In the genomic region with DNA sequence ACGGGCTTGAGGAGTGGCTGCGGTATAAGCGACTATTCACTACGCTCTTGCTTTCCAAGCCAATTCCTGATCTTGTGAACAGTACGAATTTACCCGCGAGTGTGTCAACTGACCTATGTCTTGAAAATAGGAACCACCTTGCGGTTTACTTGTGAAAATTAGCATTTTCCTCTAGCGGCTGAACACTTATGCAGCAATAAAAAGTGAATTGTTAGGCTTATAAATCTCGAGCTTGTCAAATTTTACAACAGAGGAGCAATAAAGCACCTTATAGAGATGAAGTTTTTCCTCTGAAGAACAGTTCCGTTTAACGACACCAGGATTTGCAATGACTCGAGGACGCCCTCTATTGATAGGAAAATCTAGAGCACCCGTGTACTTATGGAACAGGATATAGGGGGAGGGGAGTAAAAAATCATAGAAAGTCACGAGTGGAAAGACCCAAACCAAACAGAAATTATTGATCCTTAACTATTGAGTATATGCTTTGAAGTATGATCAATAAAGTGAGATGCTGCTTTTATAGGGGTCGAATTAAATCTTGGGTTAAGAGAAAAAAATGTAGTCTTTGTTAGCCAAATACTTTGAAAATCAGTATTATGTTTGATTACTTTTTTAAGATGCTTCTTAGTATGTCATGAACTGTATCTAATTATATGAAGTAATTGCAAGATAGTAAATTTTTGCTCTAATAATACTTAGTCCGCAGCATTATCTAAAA, we compare ENCODE assay signal across 8 cellular contexts. TPM values are rescaled to one million over a fixed set of nuclear protein-coding genes. Genes with fewer than 3 reads are reported as not detected.
A peak's percentile ranks its signal among the peaks of the same experiment; 100 is the strongest.
DNase-seq lines count a peak whose midpoint lies in the region; ATAC-seq and TF ChIP-seq lines count a peak whose summit lies in the region.

No MANE protein-coding gene starts in this region.

- H3K27ac Mint-ChIP-seq in activated CD4-positive, alpha-beta memory T cell treated with anti-CD3 and anti-CD28 coated beads, Interleukin-2, amount 10 ng/mL, durations not matched to agents 7 days and 5 days = no peak overlapping the region

- H3K4me3 Mint-ChIP-seq in activated CD4-positive, alpha-beta memory T cell treated with anti-CD3 and anti-CD28 coated beads, Interleukin-2, amount 10 ng/mL, durations not matched to agents 7 days and 5 days = peak overlapping the region; percentile 82

- CTCF ChIA-PET in activated CD4-positive, alpha-beta memory T cell treated with anti-CD3 and anti-CD28 coated beads, Interleukin-2, amount 10 ng/mL, durations not matched to agents 7 days and 5 days (lab: Charles Lee) = interaction anchor here (0.7 to 3.9 kb wide), 13 partner anchors 10 to 1195 kb away, joined by 3 to 23 read pairs (median 3); no protein-coding TSS in a partner anchor

- POLR2A ChIA-PET in activated CD4-positive, alpha-beta memory T cell treated with anti-CD3 and anti-CD28 coated beads, Interleukin-2, amount 10 ng/mL, durations not matched to agents 7 days and 5 days (lab: Charles Lee) = interaction anchor here (2.6 kb wide), 1 partner anchor 158 kb away, joined by 11 read pairs; a partner anchor contains a TSS

- H3K9me3 Mint-ChIP-seq in activated CD4-positive, alpha-beta memory T cell treated with anti-CD3 and anti-CD28 coated beads, Interleukin-2, amount 10 ng/mL, durations not matched to agents 7 days and 5 days = no peaks in the 10 kb centered on the region

- peaks cover 66% of the 10 kb centered on the region for H3K27me3 Mint-ChIP-seq in activated CD4-positive, alpha-beta memory T cell treated with anti-CD3 and anti-CD28 coated beads, Interleukin-2, amount 10 ng/mL, durations not matched to agents 7 days and 5 days

- H3K27ac ChIP-seq in substantia nigra (ENCODE audit: low read depth, low read length, poor library complexity, severe bottlenecking) = peak overlapping the region; percentile 71

- peak; percentile 97 for TF ChIP-seq CTCF in epithelial cell of esophagus (IDR thresholded peaks at IDR 0.05; ENCODE audit: insufficient read depth, low read depth, low read length, missing control alignments)

- ATAC-seq in HG03469 (IDR thresholded peaks at IDR 0.05; ENCODE audit: unreplicated experiment) = peak; percentile 14

- peak overlapping the region; percentile 62 for H3K4me3 ChIP-seq in epithelial cell of esophagus (ENCODE audit: low read length)

- DNase-seq in EL (peak; percentile 94), NCI-H69 (lab: John Stamatoyannopoulos, UW) (peak; percentile 96), epithelial cell of esophagus (ENCODE audit: low read depth) (peak; percentile 91), mucosa of gallbladder (ENCODE audit: low spot score) (peak; percentile 80), substantia nigra (lab: John Stamatoyannopoulos, UW) (peak in 31 of 49 donors; percentile 7 to 80 (median 36)), HK-2 (ENCODE audit: unreplicated experiment) (no peak)
- DNase-seq in activated CD4-positive, alpha-beta memory T cell treated with anti-CD3 and anti-CD28 coated beads, Interleukin-2, amount 10 ng/mL, durations not matched to agents 7 days and 5 days = peak; percentile 56

- no peaks in the 10 kb centered on the region for H3K36me3 Mint-ChIP-seq in activated CD4-positive, alpha-beta memory T cell treated with anti-CD3 and anti-CD28 coated beads, Interleukin-2, amount 10 ng/mL, durations not matched to agents 7 days and 5 days (ENCODE audit: low read depth)

- peaks cover 54% of the 10 kb centered on the region for H3K4me1 Mint-ChIP-seq in activated CD4-positive, alpha-beta memory T cell treated with anti-CD3 and anti-CD28 coated beads, Interleukin-2, amount 10 ng/mL, durations not matched to agents 7 days and 5 days

RNA-seq across cellular contexts. Expression of a gene that starts 1.9 kb away (rescaled TPM):
- under 1 TPM; 0.60 to 0.65 TPM for total RNA-seq in activated CD4-positive, alpha-beta memory T cell treated with anti-CD3 and anti-CD28 coated beads, Interleukin-2, amount 10 ng/mL, durations not matched to agents 7 days and 5 days
- 15.0 TPM for total RNA-seq in mucosa of gallbladder
